ENCODE assay signal across 9 cellular contexts in the genomic region with DNA sequence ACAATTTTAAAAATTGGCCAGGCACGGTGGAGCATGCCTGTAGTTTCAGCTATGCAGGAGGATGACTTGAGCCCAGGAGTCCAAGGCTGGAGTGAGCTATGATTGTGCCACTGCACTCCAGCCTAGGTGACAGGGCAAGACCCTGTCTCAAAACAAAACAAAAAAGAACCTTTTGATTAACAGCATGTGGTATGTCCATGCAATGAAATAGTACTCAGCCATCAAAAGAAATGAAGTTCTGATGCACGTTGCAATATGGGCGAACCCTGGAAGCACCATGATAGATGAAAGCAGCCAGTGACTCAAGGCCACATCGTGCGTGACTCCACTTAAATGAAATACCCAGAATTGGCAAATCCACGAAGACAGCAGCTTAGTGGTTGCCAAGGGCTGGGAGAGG. TPM values are rescaled to one million over a fixed set of nuclear protein-coding genes. Genes with fewer than 3 reads are reported as not detected.
"Had no signal": no experiment of that assay in that cellular context is flagged by ENCODE, and none has a peak within 500 bp of the region (broad histone marks: within the 10 kb centered on the region; RNA-seq: fewer than 3 reads in every experiment).

No MANE protein-coding gene starts in this region.

- H3K4me3 ChIP-seq: GM12878 had no signal

- FAIRE-seq: G401.6, GM12878, GM12891, GM12892, GM18507, GM19239 had no signal

- ATAC-seq: GM12878 had no signal

- DNase-seq: GDM1, GF-D8 had no signal

RNA-seq across cellular contexts. Expression of a gene that starts 57.2 kb away (rescaled TPM):
- total RNA-seq: G401 had no signal
